In the genomic region with DNA sequence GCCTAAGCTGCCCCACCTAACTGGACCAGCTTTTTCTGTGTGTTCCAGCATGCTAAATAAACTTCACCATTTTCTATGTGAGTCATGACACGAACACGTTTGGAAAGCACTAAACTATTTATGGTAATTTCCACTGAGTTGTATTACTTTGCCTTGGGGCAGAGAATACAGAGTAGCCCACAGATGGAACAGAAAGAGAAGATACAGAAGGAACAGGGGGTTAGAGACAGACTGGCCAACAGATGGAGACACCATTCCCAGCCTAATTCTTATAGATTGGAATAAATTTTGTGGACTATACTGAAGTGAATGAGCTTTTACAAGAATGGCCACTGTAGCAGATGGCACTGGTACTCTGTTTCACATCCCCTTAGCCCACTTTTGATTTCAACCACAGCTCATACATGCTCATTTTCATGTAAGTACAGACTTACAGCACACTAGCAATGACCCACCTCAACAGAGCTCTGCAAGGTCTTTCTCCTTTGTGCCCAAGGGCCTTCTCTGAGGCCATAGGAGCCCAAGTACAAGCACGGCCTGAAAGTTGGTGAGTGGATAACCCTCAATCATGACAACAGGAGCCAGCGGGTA, we compare ENCODE assay signal across 9 cellular contexts. TPM values are rescaled to one million over a fixed set of nuclear protein-coding genes. Genes with fewer than 3 reads are reported as not detected.
DNase-seq lines count a peak whose midpoint lies in the region; ATAC-seq and TF ChIP-seq lines count a peak whose summit lies in the region.
"Had no signal": no experiment of that assay in that cellular context is flagged by ENCODE, and none has a peak within 500 bp of the region (broad histone marks: within the 10 kb centered on the region; RNA-seq: fewer than 3 reads in every experiment).

No MANE protein-coding gene starts in this region.

- 57 to 58% methylated on average over 4 of the region's 4 CpGs for WGBS in tibial nerve, 2 donors

- H3K27ac Mint-ChIP-seq in progenitor cell of endocrine pancreas: no peak overlapping the region

- no peaks in the 10 kb centered on the region for H3K27me3 ChIP-seq in tibial nerve

- no peak for TF ChIP-seq POLR2A in tibial nerve (IDR thresholded peaks at IDR 0.05)

- peaks cover 4% of the 10 kb centered on the region for H3K27me3 Mint-ChIP-seq in progenitor cell of endocrine pancreas

- H3K9me3 Mint-ChIP-seq in progenitor cell of endocrine pancreas (ENCODE audit: low read depth): peaks cover 2% of the 10 kb centered on the region

- intact Hi-C loops in mucosa of descending colon (cut with DNase I, micrococcal nuclease): no loop called here
- intact Hi-C loops in Right ventricle myocardium inferior (cut with DNase I): no loop called here

- no peaks in the 10 kb centered on the region for H3K36me3 Mint-ChIP-seq in progenitor cell of endocrine pancreas (ENCODE audit: insufficient read depth)

- H3K9me3 ChIP-seq in mucosa of descending colon: no peaks in the 10 kb centered on the region
- no peaks in the 10 kb centered on the region for H3K9me3 ChIP-seq in tibial nerve

- ATAC-seq in GM18868 (IDR thresholded peaks at IDR 0.05; ENCODE audit: unreplicated experiment) (peak; percentile 89), HG02623 (IDR thresholded peaks at IDR 0.05; ENCODE audit: unreplicated experiment) (peak; percentile 93), mucosa of descending colon (peak; percentile 61), Right ventricle myocardium inferior (no peak)
- ATAC-seq: K562 had no signal

- TF ChIP-seq EP300 in tibial nerve (IDR thresholded peaks at IDR 0.05): no peak

- no peak overlapping the region for H3K4me3 Mint-ChIP-seq in progenitor cell of endocrine pancreas (ENCODE audit: low read depth)

- peak; percentile 52 to 85 for DNase-seq in NCI-H524 (lab: John Stamatoyannopoulos, UW)
- no peak for DNase-seq in mucosa of descending colon
- no peak for DNase-seq in Right ventricle myocardium inferior (ENCODE audit: missing footprints)
- no peak for DNase-seq in progenitor cell of endocrine pancreas (ENCODE audit: low spot score, unreplicated experiment)
- no peak for DNase-seq in tibial nerve (ENCODE audit: low spot score in 2 of 2)
- no peak for DNase-seq in NCI-H1048 (lab: John Stamatoyannopoulos, UW)

- H3K4me3 ChIP-seq in mucosa of descending colon: no peak overlapping the region
- H3K4me3 ChIP-seq in tibial nerve: no peak overlapping the region
- H3K4me3 ChIP-seq: K562 had no signal

- TF ChIP-seq CTCF in mucosa of descending colon (IDR thresholded peaks at IDR 0.05) (no peak), progenitor cell of endocrine pancreas (IDR thresholded peaks at IDR 0.05; ENCODE audit: unreplicated experiment) (no peak), tibial nerve (IDR thresholded peaks at IDR 0.05) (no peak)

- no peaks in the 10 kb centered on the region for H3K4me1 ChIP-seq in mucosa of descending colon (ENCODE audit: low read depth)
- no peaks in the 10 kb centered on the region for H3K4me1 ChIP-seq in tibial nerve

- H3K36me3 ChIP-seq in mucosa of descending colon (ENCODE audit: low read depth) (no peaks in the 10 kb centered on the region), tibial nerve (no peaks in the 10 kb centered on the region)

- peaks cover 1% of the 10 kb centered on the region for H3K4me1 Mint-ChIP-seq in progenitor cell of endocrine pancreas (ENCODE audit: low read depth)

- no peak overlapping the region for H3K27ac ChIP-seq in tibial nerve

RNA-seq across cellular contexts. Expression of gene NT5DC1, which starts 13.1 kb away (rescaled TPM):
- total RNA-seq in mucosa of descending colon (10 to 100 TPM; 32.6 to 49.6 (median 43.2) TPM), Right ventricle myocardium inferior (49.9 TPM), progenitor cell of endocrine pancreas (54.9 and 57.7 TPM in 2 replicates), tibial nerve (10 to 100 TPM in 1 of 4 donors, 1 to 10 TPM in 3; 4.2 to 23.5 (median 7.0) TPM)

RNA-seq across cellular contexts. Expression of gene FRK, which starts 26.8 kb away (rescaled TPM):
- total RNA-seq in mucosa of descending colon: 10 to 100 TPM in 2 of 3 donors, 1 to 10 TPM in 1; 8.0 to 25.8 (median 23.2) TPM
- 7.3 TPM for total RNA-seq in Right ventricle myocardium inferior
- total RNA-seq in progenitor cell of endocrine pancreas: 8.6 and 8.8 TPM in 2 replicates
- total RNA-seq in tibial nerve: 1 to 10 TPM in 2 of 4 donors, under 1 TPM in 2; 0.78 to 1.3 (median 0.97) TPM

RNA-seq across cellular contexts. Expression of gene COL10A1, which starts 38.4 kb away (rescaled TPM):
- total RNA-seq in mucosa of descending colon (not detected), Right ventricle myocardium inferior (not detected), progenitor cell of endocrine pancreas (not detected in 2 replicates), tibial nerve (under 1 TPM in 2 of 4 donors, not detected in 2; 0.22 to 0.42 TPM)
- total RNA-seq: K562 had no signal

Comparison
In these comparisons a context has a peak if more than half of its experiments do, and no peak if none do; other contexts are left out.
1. DNase-seq: peak in NCI-H524 (2 of 2); none in mucosa of descending colon (0 of 3), Right ventricle myocardium inferior (single experiment), progenitor cell of endocrine pancreas (single experiment), tibial nerve (0 of 2) and NCI-H1048 (single experiment).